Comparison of ENCODE assay signal across 7 cellular contexts in genomic region chr14:66508846-66509621, GRCh38. TPM values are rescaled to one million over a fixed set of nuclear protein-coding genes. Genes with fewer than 3 reads are reported as not detected.
DNase-seq lines count a peak whose midpoint lies in the region; ATAC-seq and TF ChIP-seq lines count a peak whose summit lies in the region.

No MANE protein-coding gene starts in this region.

- ATAC-seq in GM18502 (IDR thresholded peaks at IDR 0.05; ENCODE audit: poor library complexity, unreplicated experiment) (peak; percentile 22), HG02852 (IDR thresholded peaks at IDR 0.05; ENCODE audit: unreplicated experiment) (peak; percentile 31), upper lobe of left lung (ENCODE audit: low FRiP score in 2 of 2) (peak; percentile 1 to 36)

- TF ChIP-seq POLR2A in upper lobe of left lung (IDR thresholded peaks at IDR 0.05): no peak

- peaks cover 8 to 29% (median 17%) of the 10 kb centered on the region in 4 donors for H3K4me1 ChIP-seq in upper lobe of left lung

- H3K9me3 ChIP-seq in upper lobe of left lung: no peaks in the 10 kb centered on the region

- DNase-seq in RPMI7951 (ENCODE audit: low read depth): peak; percentile 35
- DNase-seq in activated naive CD4-positive, alpha-beta T cell treated with anti-CD3 and anti-CD28 coated beads, Interleukin-2, amount 50 U/mL, for 16 hours: peak; percentile 54
- DNase-seq in globus pallidus (ENCODE audit: low spot score): peak; percentile 33
- peak in 45 of 56 donors; percentile 5 to 70 (median 40) for DNase-seq in nucleus accumbens (lab: John Stamatoyannopoulos, UW)
- DNase-seq in upper lobe of left lung: peak; percentile 35 to 87

- TF ChIP-seq CTCF in upper lobe of left lung (IDR thresholded peaks at IDR 0.05): no peak

- no peak for TF ChIP-seq EP300 in upper lobe of left lung (IDR thresholded peaks at IDR 0.05)

- peak overlapping the region; percentile 86 to 93 (median 92) for H3K27ac ChIP-seq in upper lobe of left lung

- peak overlapping the region; percentile 75 to 95 (median 92) for H3K4me3 ChIP-seq in upper lobe of left lung

- no peaks in the 10 kb centered on the region for H3K36me3 ChIP-seq in upper lobe of left lung

- no peaks in the 10 kb centered on the region for H3K27me3 ChIP-seq in upper lobe of left lung

- 1% methylated on average over 6 to 46 of the region's 57 CpGs for WGBS in upper lobe of left lung, 2 donors

RNA-seq across cellular contexts. Expression of gene GPHN, which starts 1.1 kb away (rescaled TPM):
- 12.1 and 12.4 TPM in 2 replicates for total RNA-seq in RPMI7951 (2014; rRNA removed; shearing (Covaris generic))
- 10 to 100 TPM; 24.4 to 45.1 (median 31.5) TPM for total RNA-seq in upper lobe of left lung

RNA-seq across cellular contexts. Expression of gene CCDC196, which starts 22.9 kb away (rescaled TPM):
- total RNA-seq in RPMI7951 (2014; rRNA removed; shearing (Covaris generic)): not detected in 2 replicates
- not detected for total RNA-seq in upper lobe of left lung

Comparison
In these comparisons a context has a peak if more than half of its experiments do, and no peak if none do; other contexts are left out.
1. Peak in every context shown above with its lines: DNase-seq, ATAC-seq, H3K4me3 ChIP-seq and H3K27ac ChIP-seq.